In the genomic region with DNA sequence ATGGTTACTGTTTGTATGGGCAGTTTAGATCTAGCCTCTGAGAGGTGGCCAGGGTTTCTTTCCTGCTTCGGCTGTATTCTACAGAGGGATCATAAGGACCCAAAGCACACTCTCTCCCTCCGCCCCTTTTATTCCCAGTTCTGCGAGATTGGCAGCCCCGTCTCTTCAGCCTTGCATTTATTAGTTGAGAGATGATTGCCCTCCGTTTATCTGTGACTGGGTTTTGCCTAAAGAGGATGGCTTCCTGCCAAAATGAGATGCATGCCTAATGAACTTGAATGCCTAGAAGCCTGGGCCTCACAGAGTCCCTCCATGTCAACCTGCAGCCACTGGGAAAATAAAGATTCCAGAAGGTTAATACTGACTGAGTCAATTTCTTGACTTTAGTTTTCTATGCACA, we compare ENCODE assay signal across 19 cellular contexts.
DNase-seq lines count a peak whose midpoint lies in the region; ATAC-seq and TF ChIP-seq lines count a peak whose summit lies in the region.
"Had no signal": no experiment of that assay in that cellular context is flagged by ENCODE, and none has a peak within 500 bp of the region (broad histone marks: within the 10 kb centered on the region; RNA-seq: fewer than 3 reads in every experiment).

No MANE protein-coding gene starts in this region.

- no peak overlapping the region for H3K4me3 Mint-ChIP-seq in MCF 10A (ENCODE audit: unreplicated experiment)
- H3K4me3 Mint-ChIP-seq: activated naive CD8-positive, alpha-beta T cell treated with anti-CD3 and anti-CD28 coated beads, Interleukin-2, amount 10 ng/mL, durations not matched to agents 7 days and 5 days; effector memory CD8-positive, alpha-beta T cell; naive thymus-derived CD4-positive, alpha-beta T cell; stimulated activated memory B cell treated with anti-CD40 and anti-IgM and Interleukin-4, amounts not matched to agents 10 μg/mL and 1 μg/mL and 100 μg/mL, for 72 hours had no signal

- no TSS peak for BruUV-seq in MCF 10A (replicated peaks; lab: Mats Ljungman, UMichigan)

- ATAC-seq in left ventricle myocardium superior, result peak; percentile 20
- no peak for ATAC-seq in left cardiac atrium
- ATAC-seq in Right ventricle myocardium inferior, result no peak
- ATAC-seq: body of pancreas; effector memory CD8-positive, alpha-beta T cell; naive thymus-derived CD4-positive, alpha-beta T cell; stimulated activated memory B cell treated with anti-CD40 and anti-IgM and Interleukin-4, amounts not matched to agents 10 μg/mL and 1 μg/mL and 100 μg/mL, for 72 hours had no signal

- H3K36me3 Mint-ChIP-seq in MCF 10A (ENCODE audit: insufficient read depth, unreplicated experiment), result no peaks in the 10 kb centered on the region
- H3K36me3 Mint-ChIP-seq: activated naive CD8-positive, alpha-beta T cell treated with anti-CD3 and anti-CD28 coated beads, Interleukin-2, amount 10 ng/mL, durations not matched to agents 7 days and 5 days; naive thymus-derived CD4-positive, alpha-beta T cell; stimulated activated memory B cell treated with anti-CD40 and anti-IgM and Interleukin-4, amounts not matched to agents 10 μg/mL and 1 μg/mL and 100 μg/mL, for 72 hours had no signal

- no peaks in the 10 kb centered on the region for H3K9me3 Mint-ChIP-seq in MCF 10A (ENCODE audit: unreplicated experiment)
- H3K9me3 Mint-ChIP-seq: activated naive CD8-positive, alpha-beta T cell treated with anti-CD3 and anti-CD28 coated beads, Interleukin-2, amount 10 ng/mL, durations not matched to agents 7 days and 5 days; activated T-helper 2 cell treated with anti-CD3 and anti-CD28 coated beads, Interferon-gamma antibody, Interleukin-2, Interleukin-4, amounts not matched to agents 10 μg/mL and 5 μg/mL and 100 μg/mL, durations not matched to agents 14 hours and 24 hours and 36 hours; effector memory CD8-positive, alpha-beta T cell; stimulated activated memory B cell treated with anti-CD40 and anti-IgM and Interleukin-4, amounts not matched to agents 10 μg/mL and 1 μg/mL and 100 μg/mL, for 72 hours had no signal

- POLR2A ChIA-PET in MCF 10A (lab: Yijun Ruan, JAX), result no interaction called here

- no peaks in the 10 kb centered on the region for H3K4me1 Mint-ChIP-seq in MCF 10A (ENCODE audit: insufficient read depth, unreplicated experiment)
- H3K4me1 Mint-ChIP-seq: activated naive CD8-positive, alpha-beta T cell treated with anti-CD3 and anti-CD28 coated beads, Interleukin-2, amount 10 ng/mL, durations not matched to agents 7 days and 5 days; stimulated activated memory B cell treated with anti-CD40 and anti-IgM and Interleukin-4, amounts not matched to agents 10 μg/mL and 1 μg/mL and 100 μg/mL, for 72 hours had no signal

- DNase-seq in left ventricle myocardium superior (no peak), left cardiac atrium (no peak), NCI-H187 treated with DMSO at 0.1 percent for 48 hours (lab: John Stamatoyannopoulos, UW) (peak; percentile 13), NCI-H69 (lab: John Stamatoyannopoulos, UW) (peak; percentile 78), Kasumi-1 (lab: John Stamatoyannopoulos, UW) (no peak), MCF 10A (ENCODE audit: unreplicated experiment) (no peak), Right ventricle myocardium inferior (ENCODE audit: missing footprints) (no peak), activated gamma-delta T cell treated with Interleukin-2 at 50 U/mL for 16 hours (no peak)
- DNase-seq: activated CD4-positive, alpha-beta T cell treated with anti-CD3 and anti-CD28 coated beads for 4 hours; activated naive CD8-positive, alpha-beta T cell treated with anti-CD3 and anti-CD28 coated beads, Interleukin-2, amount 10 ng/mL, durations not matched to agents 7 days and 5 days; body of pancreas; effector memory CD8-positive, alpha-beta T cell; IMR-90; mammary epithelial cell; naive thymus-derived CD4-positive, alpha-beta T cell; stimulated activated CD4-positive, alpha-beta T cell treated with anti-CD3 and anti-CD28 coated beads, Interleukin-1b, Interleukin-23, amount 100 ng/mL, for 48 hours; SW 1271 had no signal

- H3K27ac Mint-ChIP-seq in MCF 10A (ENCODE audit: low read depth, unreplicated experiment), result no peak overlapping the region
- H3K27ac Mint-ChIP-seq: activated naive CD8-positive, alpha-beta T cell treated with anti-CD3 and anti-CD28 coated beads, Interleukin-2, amount 10 ng/mL, durations not matched to agents 7 days and 5 days; activated T-helper 2 cell treated with anti-CD3 and anti-CD28 coated beads, Interferon-gamma antibody, Interleukin-2, Interleukin-4, amounts not matched to agents 10 μg/mL and 5 μg/mL and 100 μg/mL, durations not matched to agents 14 hours and 24 hours and 36 hours; effector memory CD8-positive, alpha-beta T cell; naive thymus-derived CD4-positive, alpha-beta T cell; stimulated activated memory B cell treated with anti-CD40 and anti-IgM and Interleukin-4, amounts not matched to agents 10 μg/mL and 1 μg/mL and 100 μg/mL, for 72 hours had no signal

- CTCF ChIA-PET in MCF 10A (lab: Yijun Ruan, JAX), result no interaction called here

- TF ChIP-seq CTCF in MCF 10A (IDR thresholded peaks at IDR 0.05; ENCODE audit: unreplicated experiment), result no peak

- no peaks in the 10 kb centered on the region for H3K27me3 Mint-ChIP-seq in MCF 10A (ENCODE audit: insufficient read depth, unreplicated experiment)
- H3K27me3 Mint-ChIP-seq: activated naive CD8-positive, alpha-beta T cell treated with anti-CD3 and anti-CD28 coated beads, Interleukin-2, amount 10 ng/mL, durations not matched to agents 7 days and 5 days had no signal

- intact Hi-C loops in left ventricle myocardium superior (cut with micrococcal nuclease) (no loop called here), left cardiac atrium (cut with DNase I) (no loop called here), MCF 10A (cut with micrococcal nuclease) (no loop called here), Right ventricle myocardium inferior (cut with DNase I) (no loop called here)

Comparison
In these comparisons a context has a peak if more than half of its experiments do, and no peak if none do; other contexts are left out.
1. DNase-seq: peak in NCI-H187 treated with DMSO at 0.1 percent for 48 hours (single experiment) and NCI-H69 (single experiment); none in left ventricle myocardium superior (single experiment), left cardiac atrium (single experiment), Kasumi-1 (0 of 2), MCF 10A (single experiment), Right ventricle myocardium inferior (single experiment) and activated gamma-delta T cell treated with Interleukin-2 at 50 U/mL for 16 hours (single experiment).